1 cellular context compared by ENCODE assay signal in genomic region chr2:201228271-201228911, GRCh38.
TF ChIP-seq lines count a peak whose summit lies in the region.

No MANE protein-coding gene starts in this region.

TF ChIP-seq in K562, 482 proteins besides CTCF, POLR2A, EP300 and RAD21 (continues in another document):
- no peak for TF ChIP-seq FOXP1 (CRISPR knock-in tag; IDR thresholded peaks at IDR 0.05)
- TF ChIP-seq NCOA1 (IDR thresholded peaks at IDR 0.05; ENCODE audit: low read depth) = no peak
- no peak for TF ChIP-seq ZNF134 (CRISPR knock-in tag; conservative IDR thresholded peaks at IDR 0.05)
- no peak for TF ChIP-seq NR3C1 (CRISPR knock-in tag; IDR thresholded peaks at IDR 0.05)
- no peak for TF ChIP-seq ZNF644 (tag; IDR thresholded peaks at IDR 0.05; ENCODE audit: low read depth)
- peak; percentile 80 for TF ChIP-seq BCOR (IDR thresholded peaks at IDR 0.05)
- no peak for TF ChIP-seq SRSF1 (IDR thresholded peaks at IDR 0.05; ENCODE audit: low read depth, low read length)
- TF ChIP-seq ZBTB7A (IDR thresholded peaks at IDR 0.05; ENCODE audit: borderline replicate concordance, control insufficient read depth, low read depth, low read length) = no peak
- no peak for TF ChIP-seq CLOCK (CRISPR knock-in tag; IDR thresholded peaks at IDR 0.05; ENCODE audit: borderline replicate concordance)
- no peak for TF ChIP-seq TFAP4 (CRISPR knock-in tag; IDR thresholded peaks at IDR 0.05; ENCODE audit: borderline replicate concordance)
- TF ChIP-seq ELK3 (CRISPR knock-in tag; IDR thresholded peaks at IDR 0.05) = no peak
- TF ChIP-seq ZKSCAN3 (CRISPR knock-in tag; IDR thresholded peaks at IDR 0.05) = no peak
- TF ChIP-seq SMARCB1 (IDR thresholded peaks at IDR 0.05; ENCODE audit: insufficient read length, low read depth) = no peak
- TF ChIP-seq TRIM28 (IDR thresholded peaks at IDR 0.05) = no peak
- no peak for TF ChIP-seq FIP1L1 (IDR thresholded peaks at IDR 0.05; ENCODE audit: low read depth, low read length, poor library complexity, severe bottlenecking)
- no peak for TF ChIP-seq HLTF (IDR thresholded peaks at IDR 0.05)
- TF ChIP-seq PHB (CRISPR knock-in tag; IDR thresholded peaks at IDR 0.05) = no peak
- peak in 1 of 2 experiments; percentile 53; a peak in 2 of 4 replicates for TF ChIP-seq KDM1A (IDR thresholded peaks at IDR 0.05)
- no peak for TF ChIP-seq ZNF174 (CRISPR knock-in tag; IDR thresholded peaks at IDR 0.05)
- no peak for TF ChIP-seq SMAD3 (CRISPR knock-in tag; conservative IDR thresholded peaks at IDR 0.05)
- no peak for TF ChIP-seq SAFB (IDR thresholded peaks at IDR 0.05; ENCODE audit: borderline replicate concordance, low read depth, low read length)
- TF ChIP-seq CHD7 (IDR thresholded peaks at IDR 0.05; ENCODE audit: low read depth, low read length) = no peak
- no peak for TF ChIP-seq TBL1XR1 (IDR thresholded peaks at IDR 0.05; ENCODE audit: low read length in 2 of 2)
- no peak for TF ChIP-seq ZBTB40 (IDR thresholded peaks at IDR 0.05)
- TF ChIP-seq ZBTB40 (CRISPR knock-in tag; IDR thresholded peaks at IDR 0.05) = no peak
- TF ChIP-seq FOSL1 (tag; conservative IDR thresholded peaks at IDR 0.05) = peak; percentile 36; the same call in 1 of the 2 replicates
- TF ChIP-seq THRAP3 (IDR thresholded peaks at IDR 0.05; ENCODE audit: borderline replicate concordance) = no peak
- TF ChIP-seq NCOA2 (IDR thresholded peaks at IDR 0.05; ENCODE audit: partially characterized antibody in 2 of 2) = no peak
- TF ChIP-seq PHF21A (IDR thresholded peaks at IDR 0.05; ENCODE audit: borderline replicate concordance, low read depth) = no peak
- TF ChIP-seq CEBPG (CRISPR knock-in tag; IDR thresholded peaks at IDR 0.05) = no peak
- TF ChIP-seq CEBPG (tag; conservative IDR thresholded peaks at IDR 0.05 in 1 of 2, IDR thresholded peaks at IDR 0.05 in 1 of 2) = no peak
- TF ChIP-seq ZNF655 (CRISPR knock-in tag; IDR thresholded peaks at IDR 0.05) = no peak
- no peak for TF ChIP-seq MYNN (IDR thresholded peaks at IDR 0.05)
- no peak for TF ChIP-seq MYNN (CRISPR knock-in tag; IDR thresholded peaks at IDR 0.05)
- no peak for TF ChIP-seq TARDBP (IDR thresholded peaks at IDR 0.05)
